18 cellular contexts compared by ENCODE assay signal in the genomic region with DNA sequence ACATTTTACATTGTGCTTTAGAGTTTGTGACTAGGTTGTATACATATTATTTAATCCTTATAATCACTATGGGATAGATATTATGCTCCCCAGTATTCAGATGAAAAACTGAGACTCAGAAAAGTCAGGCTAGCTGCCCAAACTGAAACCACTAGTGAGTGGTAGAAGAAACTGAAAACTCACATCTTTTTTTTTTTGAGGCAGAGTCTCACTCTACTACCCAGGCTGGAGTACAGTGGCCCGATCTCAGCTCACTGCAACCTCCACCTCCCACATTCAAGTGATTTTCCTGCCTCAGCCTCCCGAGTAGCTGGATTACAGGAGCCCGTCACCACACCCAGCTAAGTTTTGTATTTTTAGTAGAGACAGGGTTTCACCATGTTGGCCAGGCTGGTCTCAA. TPM values are rescaled to one million over a fixed set of nuclear protein-coding genes. Genes with fewer than 3 reads are reported as not detected.
A peak's percentile ranks its signal among the peaks of the same experiment; 100 is the strongest.
DNase-seq lines count a peak whose midpoint lies in the region; ATAC-seq, FAIRE-seq and TF ChIP-seq lines count a peak whose summit lies in the region.
"Had no signal": no experiment of that assay in that cellular context is flagged by ENCODE, and none has a peak within 500 bp of the region (broad histone marks: within the 10 kb centered on the region; RNA-seq: fewer than 3 reads in every experiment).

No MANE protein-coding gene starts in this region.

- peak overlapping the region; percentile 62 for H3K27ac Mint-ChIP-seq in activated T-helper 2 cell treated with anti-CD3 and anti-CD28 coated beads, Interferon-gamma antibody, Interleukin-2, Interleukin-4, amounts not matched to agents 10 μg/mL and 5 μg/mL and 100 μg/mL, durations not matched to agents 14 hours and 24 hours and 36 hours
- H3K27ac Mint-ChIP-seq: activated naive CD4-positive, alpha-beta T cell treated with anti-CD3 and anti-CD28 coated beads, Interleukin-2, amount 50 U/mL, for 24 hours; B cell had no signal

- no peak for TF ChIP-seq CTCF in GM12865 (IDR thresholded peaks at IDR 0.05; ENCODE audit: insufficient read depth, low read depth, low read length, missing control alignments)

- peak; percentile 87 for FAIRE-seq in GM19239 (lab: Jason Lieb, UNC)

- no peaks in the 10 kb centered on the region for H3K9me3 Mint-ChIP-seq in activated T-helper 2 cell treated with anti-CD3 and anti-CD28 coated beads, Interferon-gamma antibody, Interleukin-2, Interleukin-4, amounts not matched to agents 10 μg/mL and 5 μg/mL and 100 μg/mL, durations not matched to agents 14 hours and 24 hours and 36 hours
- H3K9me3 Mint-ChIP-seq: activated naive CD4-positive, alpha-beta T cell treated with anti-CD3 and anti-CD28 coated beads, Interleukin-2, amount 50 U/mL, for 24 hours had no signal

- peaks cover 6% of the 10 kb centered on the region for H3K36me3 Mint-ChIP-seq in activated T-helper 2 cell treated with anti-CD3 and anti-CD28 coated beads, Interferon-gamma antibody, Interleukin-2, Interleukin-4, amounts not matched to agents 10 μg/mL and 5 μg/mL and 100 μg/mL, durations not matched to agents 14 hours and 24 hours and 36 hours (ENCODE audit: low read depth)

- H3K27me3 Mint-ChIP-seq in activated T-helper 2 cell treated with anti-CD3 and anti-CD28 coated beads, Interferon-gamma antibody, Interleukin-2, Interleukin-4, amounts not matched to agents 10 μg/mL and 5 μg/mL and 100 μg/mL, durations not matched to agents 14 hours and 24 hours and 36 hours (ENCODE audit: low read depth): no peaks in the 10 kb centered on the region
- H3K27me3 Mint-ChIP-seq: activated naive CD4-positive, alpha-beta T cell treated with anti-CD3 and anti-CD28 coated beads, Interleukin-2, amount 50 U/mL, for 24 hours; B cell had no signal

- peak; percentile 37 for DNase-seq in GM12865 (ENCODE audit: low read depth)
- DNase-seq in GM19239 (ENCODE audit: insufficient read length, low spot score): no peak
- no peak for DNase-seq in activated T-helper 2 cell treated with anti-CD3 and anti-CD28 coated beads, Interferon-gamma antibody, Interleukin-2, Interleukin-4, amounts not matched to agents 10 μg/mL and 5 μg/mL and 100 μg/mL, durations not matched to agents 14 hours and 24 hours and 36 hours (ENCODE audit: low spot score)
- no peak for DNase-seq in substantia nigra (lab: John Stamatoyannopoulos, UW)
- DNase-seq: DND-41; GM23248; IMR-90; SIG-M5; stimulated activated naive CD4-positive, alpha-beta T cell treated with Interleukin-2 at 50 U/mL for 16 hours had no signal

- no peak overlapping the region for H3K27ac ChIP-seq in substantia nigra (ENCODE audit: low read depth, low read length, poor library complexity, severe bottlenecking)
- H3K27ac ChIP-seq: breast epithelium, GM23248, hepatocyte, parathyroid adenoma, skin epidermis had no signal

- H3K4me1 Mint-ChIP-seq in activated T-helper 2 cell treated with anti-CD3 and anti-CD28 coated beads, Interferon-gamma antibody, Interleukin-2, Interleukin-4, amounts not matched to agents 10 μg/mL and 5 μg/mL and 100 μg/mL, durations not matched to agents 14 hours and 24 hours and 36 hours (ENCODE audit: low read depth): peaks cover 62% of the 10 kb centered on the region

- H3K4me3 Mint-ChIP-seq in activated T-helper 2 cell treated with anti-CD3 and anti-CD28 coated beads, Interferon-gamma antibody, Interleukin-2, Interleukin-4, amounts not matched to agents 10 μg/mL and 5 μg/mL and 100 μg/mL, durations not matched to agents 14 hours and 24 hours and 36 hours (ENCODE audit: low read depth): peak overlapping the region; percentile 26
- H3K4me3 Mint-ChIP-seq: activated naive CD4-positive, alpha-beta T cell treated with anti-CD3 and anti-CD28 coated beads, Interleukin-2, amount 50 U/mL, for 24 hours; B cell had no signal

- intact Hi-C loops in activated T-helper 2 cell treated with anti-CD3 and anti-CD28 coated beads, Interferon-gamma antibody, Interleukin-2, Interleukin-4, amounts not matched to agents 10 μg/mL and 5 μg/mL and 100 μg/mL, durations not matched to agents 14 hours and 24 hours and 36 hours (cut with micrococcal nuclease): no loop called here

- no peak overlapping the region for H3K4me3 ChIP-seq in GM12865 (ENCODE audit: low read depth, low read length)
- H3K4me3 ChIP-seq: breast epithelium, GM23248, hepatocyte, skin epidermis had no signal

- ATAC-seq in HG03095 (IDR thresholded peaks at IDR 0.05; ENCODE audit: unreplicated experiment): peak; percentile 79
- ATAC-seq in GM18909 (IDR thresholded peaks at IDR 0.05; ENCODE audit: poor library complexity, unreplicated experiment): no peak
- no peak for ATAC-seq in HG03469 (IDR thresholded peaks at IDR 0.05; ENCODE audit: unreplicated experiment)

RNA-seq across cellular contexts. Expression of a gene that starts 22.2 kb away (rescaled TPM):
- total RNA-seq in activated T-helper 2 cell treated with anti-CD3 and anti-CD28 coated beads, Interferon-gamma antibody, Interleukin-2, Interleukin-4, amounts not matched to agents 10 μg/mL and 5 μg/mL and 100 μg/mL, durations not matched to agents 14 hours and 24 hours and 36 hours: 15.8 and 17.7 TPM in 2 replicates
